Comparison of ENCODE assay signal across 8 cellular contexts in genomic region chr11:46936138-46937110, GRCh38. TPM values are rescaled to one million over a fixed set of nuclear protein-coding genes. Genes with fewer than 3 reads are reported as not detected.
A peak's percentile ranks its signal among the peaks of the same experiment; 100 is the strongest.
DNase-seq lines count a peak whose midpoint lies in the region; ATAC-seq and TF ChIP-seq lines count a peak whose summit lies in the region.

Gene CSTPP1, plus strand, starts transcription at chr11:46936761. Its CDS starts 45 bp downstream, at chr11:46936806.

- 20% methylated on average over 41 of the region's 41 CpGs for WGBS in lower leg skin, 2 donors

- H3K27ac Mint-ChIP-seq in activated CD8-positive, alpha-beta T cell treated with anti-CD3 and anti-CD28 coated beads for 36 hours: peak within 1 kb of the TSS; percentile 85

- POLR2A ChIA-PET in activated CD8-positive, alpha-beta T cell treated with anti-CD3 and anti-CD28 coated beads for 36 hours (lab: Charles Lee): interaction anchor here (0.6 to 1.8 kb wide), 5 partner anchors 17 to 405 kb away, joined by 3 to 8 read pairs (median 3); no protein-coding TSS in a partner anchor

- H3K36me3 Mint-ChIP-seq in activated CD8-positive, alpha-beta T cell treated with anti-CD3 and anti-CD28 coated beads for 36 hours (ENCODE audit: low read depth): no peaks in the 10 kb centered on the region

- peaks cover 3% of the 10 kb centered on the region for H3K27me3 Mint-ChIP-seq in activated CD8-positive, alpha-beta T cell treated with anti-CD3 and anti-CD28 coated beads for 36 hours

- peak within 1 kb of the TSS; percentile 83 for H3K4me3 Mint-ChIP-seq in activated CD8-positive, alpha-beta T cell treated with anti-CD3 and anti-CD28 coated beads for 36 hours

- H3K27ac ChIP-seq in C4-2B: peak within 1 kb of the TSS; percentile 43

- no peaks in the 10 kb centered on the region for H3K9me3 Mint-ChIP-seq in activated CD8-positive, alpha-beta T cell treated with anti-CD3 and anti-CD28 coated beads for 36 hours

- peaks cover 14% of the 10 kb centered on the region for H3K4me1 Mint-ChIP-seq in activated CD8-positive, alpha-beta T cell treated with anti-CD3 and anti-CD28 coated beads for 36 hours (ENCODE audit: low read depth)

- ATAC-seq in GM19395 (IDR thresholded peaks at IDR 0.05; ENCODE audit: unreplicated experiment): peak; percentile 96
- ATAC-seq in activated CD8-positive, alpha-beta T cell treated with anti-CD3 and anti-CD28 coated beads for 36 hours: peak; percentile 99

- no peak for TF ChIP-seq POLR2A in lower leg skin (IDR thresholded peaks at IDR 0.05)

- TF ChIP-seq CTCF in C4-2B (conservative IDR thresholded peaks at IDR 0.05) (no peak), lower leg skin (IDR thresholded peaks at IDR 0.05) (no peak)
- TF ChIP-seq CTCF in activated CD8-positive, alpha-beta T cell treated with anti-CD3 and anti-CD28 coated beads for 36 hours (IDR thresholded peaks at IDR 0.05): no peak

- intact Hi-C loops in activated CD8-positive, alpha-beta T cell treated with anti-CD3 and anti-CD28 coated beads for 36 hours (cut with micrococcal nuclease): no loop called here
- intact Hi-C loops in lower leg skin (cut with DNase I; ENCODE audit: low total_unique reads): no loop called here

- DNase-seq in HK-2 (ENCODE audit: unreplicated experiment) (peak; percentile 84), NCI-H82 treated with DMSO at 0.1 percent for 48 hours (lab: John Stamatoyannopoulos, UW; ENCODE audit: unreplicated experiment) (peak; percentile 62), ecto neural progenitor cell (ENCODE audit: low spot score) (peak; percentile 95), lower leg skin (ENCODE audit: low spot score in 2 of 2) (peak; percentile 89 to 98)
- DNase-seq in activated CD8-positive, alpha-beta T cell treated with anti-CD3 and anti-CD28 coated beads for 36 hours: peak; percentile 96
- peak; percentile 89 to 93 for DNase-seq in stimulated activated CD4-positive, alpha-beta T cell treated with anti-CD3 and anti-CD28 coated beads, Interleukin-4, amount 100 ng/mL, for 4 hours

- H3K4me3 ChIP-seq in lower leg skin (ENCODE audit: low read depth, poor library complexity, severe bottlenecking): peak within 1 kb of the TSS; percentile 53

- CTCF ChIA-PET in activated CD8-positive, alpha-beta T cell treated with anti-CD3 and anti-CD28 coated beads for 36 hours (lab: Charles Lee): interaction anchor here (0.5 to 3.0 kb wide), 7 partner anchors 11 to 217 kb away, joined by 3 to 18 read pairs (median 4); no protein-coding TSS in a partner anchor

RNA-seq across cellular contexts. Expression of gene CSTPP1, which starts in this region (rescaled TPM):
- 10 to 100 TPM; 12.8 to 14.4 TPM for total RNA-seq in activated CD8-positive, alpha-beta T cell treated with anti-CD3 and anti-CD28 coated beads for 36 hours
- total RNA-seq in lower leg skin: 10 to 100 TPM; 47.5 to 87.6 (median 57.7) TPM

Comparison
In these comparisons a context has a peak if more than half of its experiments do, and no peak if none do; other contexts are left out.
1. Peak in every context shown above with its lines: DNase-seq, ATAC-seq, H3K4me3 ChIP-seq and H3K27ac ChIP-seq.